In genomic region chr4:143335979-143336827, GRCh38 we compare ENCODE assay signal across 2 cellular contexts.
TF ChIP-seq lines count a peak whose summit lies in the region.

No MANE protein-coding gene starts in this region.

TF ChIP-seq in GM23338, 12 proteins besides CTCF, POLR2A, EP300 and RAD21 (continued from another document):
- TF ChIP-seq ZNF462 (CRISPR knock-in tag; IDR thresholded peaks at IDR 0.05) (no peak), POLR2AphosphoS5 (IDR thresholded peaks at IDR 0.05; ENCODE audit: low read depth) (peak; percentile 68), ZNF114 (CRISPR knock-in tag; IDR thresholded peaks at IDR 0.05) (no peak)

TF ChIP-seq in SK-N-SH, 30 proteins besides CTCF, POLR2A, EP300 and RAD21 (continued from another document):
- no peak for TF ChIP-seq TAF1 (IDR thresholded peaks at IDR 0.05; ENCODE audit: borderline replicate concordance, low read depth, low read length)
- peak; percentile 45 for TF ChIP-seq CHD2 (IDR thresholded peaks at IDR 0.05; ENCODE audit: low read length, partially characterized antibody)
- TF ChIP-seq YY1 (IDR thresholded peaks at IDR 0.05; ENCODE audit: low read depth) = no peak
- TF ChIP-seq IRF3 (IDR thresholded peaks at IDR 0.05; ENCODE audit: low read depth, low read length) = no peak
- peak; percentile 45 for TF ChIP-seq ELF1 (IDR thresholded peaks at IDR 0.05)
- no peak for TF ChIP-seq USF2 (IDR thresholded peaks at IDR 0.05; ENCODE audit: borderline replicate concordance, low read depth, low read length)
- TF ChIP-seq USF1 (IDR thresholded peaks at IDR 0.05; ENCODE audit: borderline replicate concordance, low read depth) = 0 out of 2 replicates have a peak, but pooled peaks have one; percentile 3
- peak; percentile 53; the same call in 1 of the 2 replicates for TF ChIP-seq POLR2AphosphoS5 (IDR thresholded peaks at IDR 0.05; ENCODE audit: low read depth, low read length)
